15 cellular contexts compared by ENCODE assay signal in genomic region chr19:46944123-46944718, GRCh38.
DNase-seq lines count a peak whose midpoint lies in the region; ATAC-seq and TF ChIP-seq lines count a peak whose summit lies in the region.
"Had no signal": no experiment of that assay in that cellular context is flagged by ENCODE, and none has a peak within 500 bp of the region (broad histone marks: within the 10 kb centered on the region; RNA-seq: fewer than 3 reads in every experiment).

No MANE protein-coding gene starts in this region.

- WGBS in sigmoid colon, 2 donors = 77 to 82% methylated on average over 5 of the region's 5 CpGs
- WGBS in testis, 2 donors = 65 to 67% methylated on average over 5 of the region's 5 CpGs
- WGBS in mesendoderm (ENCODE audit: extremely low coverage, insufficient coverage, low lambda C conversion rate) = no CpG with 5 or more reads among the region's 5 CpGs

- no peak for DNase-seq in SK-N-MC (ENCODE audit: low read depth, low spot score)
- no peak for DNase-seq in left ventricle myocardium superior
- no peak for DNase-seq in sigmoid colon
- DNase-seq in testis = no peak
- DNase-seq in NCI-H1436 treated with DMSO at 0.1 percent for 48 hours (lab: John Stamatoyannopoulos, UW) = no peak
- DNase-seq in mesendoderm = no peak
- DNase-seq: activated CD4-positive, alpha-beta T cell treated with anti-CD3 and anti-CD28 coated beads for 48 hours; activated naive CD4-positive, alpha-beta T cell; effector memory CD4-positive, alpha-beta T cell; naive B cell; stimulated activated CD4-positive, alpha-beta T cell treated with anti-CD3 and anti-CD28 coated beads, Interleukin-2, amount 100 ng/mL, for 24 hours had no signal

- no peak overlapping the region for H4K8ac ChIP-seq in mesendoderm (ENCODE audit: low read depth, low read length)

- ATAC-seq in left ventricle myocardium superior (peak; percentile 12), GM19023 (IDR thresholded peaks at IDR 0.05; ENCODE audit: unreplicated experiment) (no peak)

- no peak overlapping the region for H3K4ac ChIP-seq in mesendoderm (ENCODE audit: low read depth, low read length)

- H3K79me1 ChIP-seq in mesendoderm (ENCODE audit: low read length) = peaks cover 11% of the 10 kb centered on the region

- intact Hi-C loops in left ventricle myocardium superior (cut with micrococcal nuclease) = no loop called here
- intact Hi-C loops in sigmoid colon (cut with DNase I) = no loop called here
- intact Hi-C loops in testis (cut with DNase I; ENCODE audit: low total_unique reads) = no loop called here

- H2BK15ac ChIP-seq in mesendoderm (replicated peaks; ENCODE audit: low read depth) = no peak overlapping the region

- H2AK5ac ChIP-seq in mesendoderm (ENCODE audit: low read length) = no peak overlapping the region

- no peak overlapping the region for H2BK120ac ChIP-seq in mesendoderm (ENCODE audit: low read depth, low read length)

- peak overlapping the region in 7 of 11 experiments; percentile 8 to 52 (median 40); a peak in 10 of 22 replicates for H3K4me2 ChIP-seq in BLaER1 treated with 17β-estradiol and CSF1 and Interleukin-3, amounts not matched to agents 10 nM and 100 nM
- no peak overlapping the region for H3K4me2 ChIP-seq in mesendoderm (ENCODE audit: low read length)

- peaks cover 25 to 88% (median 68%) of the 10 kb centered on the region in 11 experiments; a peak in 21 of 22 replicates for H4K20me1 ChIP-seq in BLaER1 treated with 17β-estradiol and CSF1 and Interleukin-3, amounts not matched to agents 10 nM and 100 nM

- H3K9me3 ChIP-seq in BLaER1 treated with 17β-estradiol and CSF1 and Interleukin-3, amounts not matched to agents 10 nM and 100 nM (replicated peaks in 1 of 11) = no peaks in the 10 kb centered on the region
- H3K9me3 ChIP-seq in SK-N-MC (ENCODE audit: low read depth, low read length) (no peaks in the 10 kb centered on the region), sigmoid colon (no peaks in the 10 kb centered on the region), testis (no peaks in the 10 kb centered on the region)
- H3K9me3 ChIP-seq: SJSA1 had no signal

- no peak for TF ChIP-seq EP300 in sigmoid colon (IDR thresholded peaks at IDR 0.05)

- H3K36me3 ChIP-seq in BLaER1 treated with 17β-estradiol and CSF1 and Interleukin-3, amounts not matched to agents 10 nM and 100 nM = peaks cover 75 to 98% (median 87%) of the 10 kb centered on the region in 11 experiments
- H3K36me3 ChIP-seq in SK-N-MC (ENCODE audit: insufficient read depth, low read length) (peaks cover 39% of the 10 kb centered on the region), sigmoid colon (peaks cover 0 to 3% (median 0%) of the 10 kb centered on the region in 4 donors), testis (ENCODE audit: low read depth, missing control alignments) (no peaks in the 10 kb centered on the region), mesendoderm (ENCODE audit: control insufficient read depth, insufficient read depth, low read length) (no peaks in the 10 kb centered on the region)

- no peaks in the 10 kb centered on the region for H3K79me2 ChIP-seq in mesendoderm (ENCODE audit: control insufficient read depth, insufficient read depth, low read length)

- TF ChIP-seq POLR2A in sigmoid colon (IDR thresholded peaks at IDR 0.05) (no peak), testis (IDR thresholded peaks at IDR 0.05) (no peak)

- peaks cover 20 to 29% (median 26%) of the 10 kb centered on the region in 10 experiments for H3K4me1 ChIP-seq in BLaER1 treated with 17β-estradiol and CSF1 and Interleukin-3, amounts not matched to agents 10 nM and 100 nM
- H3K4me1 ChIP-seq in sigmoid colon (peaks cover 0 to 39% (median 31%) of the 10 kb centered on the region in 4 donors), testis (peaks cover 22% of the 10 kb centered on the region), mesendoderm (ENCODE audit: control insufficient read depth, low read depth, low read length) (no peaks in the 10 kb centered on the region)

- no peak overlapping the region for H2BK5ac ChIP-seq in mesendoderm (ENCODE audit: low read length)

- 0 out of 22 replicates have a peak overlapping the region, but pooled peaks of 1 of the 11 experiments have one; percentile 6 for H3K9ac ChIP-seq in BLaER1 treated with 17β-estradiol and CSF1 and Interleukin-3, amounts not matched to agents 10 nM and 100 nM
- H3K9ac ChIP-seq in SK-N-MC (ENCODE audit: insufficient read length) (no peak overlapping the region), mesendoderm (ENCODE audit: low read length) (no peak overlapping the region)

- H3K23ac ChIP-seq in mesendoderm (ENCODE audit: low read length) = no peak overlapping the region

- no peaks in the 10 kb centered on the region for H3K27me3 ChIP-seq in BLaER1 treated with 17β-estradiol and CSF1 and Interleukin-3, amounts not matched to agents 10 nM and 100 nM
- H3K27me3 ChIP-seq in sigmoid colon = no peaks in the 10 kb centered on the region
- H3K27me3 ChIP-seq in testis = no peaks in the 10 kb centered on the region
- H3K27me3 ChIP-seq in mesendoderm (ENCODE audit: insufficient read depth, low read length, poor library complexity) = no peaks in the 10 kb centered on the region
- H3K27me3 ChIP-seq: SJSA1 had no signal

- H3K56ac ChIP-seq in mesendoderm (ENCODE audit: low read length) = no peak overlapping the region

- H3K27ac ChIP-seq in BLaER1 treated with 17β-estradiol and CSF1 and Interleukin-3, amounts not matched to agents 10 nM and 100 nM = no peak overlapping the region; a peak in 1 of 22 replicates
- peak overlapping the region; percentile 53; the same call in 1 of the 2 replicates for H3K27ac ChIP-seq in SK-N-MC
- H3K27ac ChIP-seq in sigmoid colon = peak overlapping the region; percentile 57 to 71 (median 60)
- H3K27ac ChIP-seq in testis = no peak overlapping the region
- H3K27ac ChIP-seq in mesendoderm (ENCODE audit: low read depth, low read length) = no peak overlapping the region
- H3K27ac ChIP-seq: SJSA1 had no signal

- TF ChIP-seq CTCF in sigmoid colon (IDR thresholded peaks at IDR 0.05) (no peak), testis (IDR thresholded peaks at IDR 0.05) (no peak)

- H4K5ac ChIP-seq in mesendoderm (ENCODE audit: low read length) = no peak overlapping the region

- H3K18ac ChIP-seq in mesendoderm (ENCODE audit: low read length) = no peak overlapping the region

- H3K4me3 ChIP-seq in BLaER1 treated with 17β-estradiol and CSF1 and Interleukin-3, amounts not matched to agents 10 nM and 100 nM = no peak overlapping the region
- H3K4me3 ChIP-seq in SK-N-MC = no peak overlapping the region
- H3K4me3 ChIP-seq in sigmoid colon = no peak overlapping the region
- no peak overlapping the region for H3K4me3 ChIP-seq in testis
- no peak overlapping the region for H3K4me3 ChIP-seq in mesendoderm (ENCODE audit: low read length)
- H3K4me3 ChIP-seq: K562, SJSA1 had no signal

Comparison
In these comparisons a context has a peak if more than half of its experiments do, and no peak if none do; other contexts are left out.
1. H3K27ac ChIP-seq: peak in SK-N-MC (single experiment) and sigmoid colon (4 of 4); none in BLaER1 treated with 17β-estradiol and CSF1 and Interleukin-3, amounts not matched to agents 10 nM and 100 nM (0 of 11), testis (0 of 2) and mesendoderm (single experiment).